In the genomic region with DNA sequence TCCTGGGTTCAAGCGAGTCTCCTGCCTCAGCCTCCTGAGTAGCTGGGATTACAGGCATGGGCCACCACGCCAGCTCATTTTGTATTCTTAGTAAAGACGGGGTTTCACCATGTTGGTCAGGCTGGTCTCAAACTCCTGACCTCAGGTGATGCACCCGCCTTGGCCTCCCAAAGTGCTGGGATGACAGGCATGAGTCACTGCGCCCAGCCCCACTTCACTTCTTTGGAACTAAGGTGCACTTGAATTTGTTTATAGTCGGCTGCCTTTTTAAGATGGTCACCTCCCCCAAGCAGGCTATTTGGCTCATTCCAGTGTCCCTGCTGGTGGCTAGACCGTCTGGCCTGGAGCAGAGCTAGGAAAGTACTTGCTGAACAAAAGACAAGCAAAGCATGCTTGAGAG, we compare ENCODE assay signal across 8 cellular contexts. TPM values are rescaled to one million over a fixed set of nuclear protein-coding genes. Genes with fewer than 3 reads are reported as not detected.
DNase-seq lines count a peak whose midpoint lies in the region; ATAC-seq and TF ChIP-seq lines count a peak whose summit lies in the region.
"Not testable (repeated sequence)": the region's sequence is repeated elsewhere in the genome, so short reads cannot be mapped to it uniquely, and the experiment has no call there.

No MANE protein-coding gene starts in this region.

- H3K18ac ChIP-seq in H9 (ENCODE audit: insufficient read length, low read depth, low read length), result not testable (repeated sequence)

- H3K4me1 ChIP-seq in H9 (ENCODE audit: insufficient read depth, low read length), result not testable (repeated sequence)
- peaks cover 11 to 17% of the 10 kb centered on the region in 2 donors for H3K4me1 ChIP-seq in thyroid gland

- H3K36me3 Mint-ChIP-seq in H9 (ENCODE audit: insufficient read depth in 1 of 3, low read depth in 3 of 3), result peaks cover 12 to 74% (median 60%) of the 10 kb centered on the region in 3 experiments; a peak in 6 of 7 replicates
- H3K36me3 Mint-ChIP-seq in T-helper 2 cell treated with Interferon-gamma antibody and Interleukin-4, amounts not matched to agents 5 μg/mL and 100 μg/mL, for 36 hours (ENCODE audit: low read depth), result peaks cover 24% of the 10 kb centered on the region
- H3K36me3 Mint-ChIP-seq in activated T-cell treated with anti-CD3 and anti-CD28 coated beads, Interleukin-2, amount 50 U/mL, for 72 hours (ENCODE audit: insufficient read depth in 2 of 2); activated naive CD8-positive, alpha-beta T cell treated with anti-CD3 and anti-CD28 coated beads, Interleukin-2, amount 10 ng/mL, durations not matched to agents 7 days and 5 days; naive B cell; progenitor cell of endocrine pancreas (ENCODE audit: insufficient read depth): not testable (repeated sequence)

- H3K14ac ChIP-seq in H9 (ENCODE audit: insufficient read depth, low read length), result not testable (repeated sequence)

- TF ChIP-seq CTCF in H9 (conservative IDR thresholded peaks at IDR 0.05); progenitor cell of endocrine pancreas (IDR thresholded peaks at IDR 0.05; ENCODE audit: unreplicated experiment): not testable (repeated sequence)
- peak in 1 of 6 experiments; percentile 25 for TF ChIP-seq CTCF in thyroid gland (IDR thresholded peaks at IDR 0.05)

- H3K4me3 ChIP-seq in thyroid gland (replicated peaks in 1 of 3), result not testable (repeated sequence)

- POLR2A ChIA-PET in activated naive CD8-positive, alpha-beta T cell treated with anti-CD3 and anti-CD28 coated beads, Interleukin-2, amount 10 ng/mL, durations not matched to agents 7 days and 5 days (lab: Charles Lee), result not testable (repeated sequence)

- not testable (repeated sequence) for H3K4me2 ChIP-seq in H9 (ENCODE audit: insufficient read depth, insufficient read length, low read length)

- H3K27me3 Mint-ChIP-seq in H9 (ENCODE audit: low read depth); T-helper 2 cell treated with Interferon-gamma antibody and Interleukin-4, amounts not matched to agents 5 μg/mL and 100 μg/mL, for 36 hours (ENCODE audit: low read depth); activated T-cell treated with anti-CD3 and anti-CD28 coated beads, Interleukin-2, amount 50 U/mL, for 72 hours (ENCODE audit: low read depth); activated naive CD8-positive, alpha-beta T cell treated with anti-CD3 and anti-CD28 coated beads, Interleukin-2, amount 10 ng/mL, durations not matched to agents 7 days and 5 days; naive B cell; progenitor cell of endocrine pancreas: not testable (repeated sequence)

- H2BK15ac ChIP-seq in H9 (ENCODE audit: low read depth, low read length), result not testable (repeated sequence)

- H2AK5ac ChIP-seq in H9 (ENCODE audit: insufficient read length, low read length), result not testable (repeated sequence)

- H3K23ac ChIP-seq in H9 (ENCODE audit: insufficient read length, low read depth, low read length), result not testable (repeated sequence)

- not testable (repeated sequence) for H3K79me1 ChIP-seq in H9 (ENCODE audit: insufficient read depth, low read depth, low read length, poor library complexity, severe bottlenecking)

- not testable (repeated sequence) for H4K20me1 ChIP-seq in H9 (ENCODE audit: control insufficient read depth, insufficient read depth, insufficient read length)

- TF ChIP-seq POLR2A in thyroid gland (IDR thresholded peaks at IDR 0.05), result not testable (repeated sequence)

- not testable (repeated sequence) for H4K91ac ChIP-seq in H9 (ENCODE audit: insufficient read length, low read depth, low read length)

- H4K5ac ChIP-seq in H9 (ENCODE audit: insufficient read length, low read depth, low read length), result not testable (repeated sequence)

- not testable (repeated sequence) for H2BK120ac ChIP-seq in H9 (ENCODE audit: low read depth, low read length, poor library complexity, severe bottlenecking)

- H4K8ac ChIP-seq in H9 (replicated peaks; ENCODE audit: insufficient read length, low read depth, low read length), result not testable (repeated sequence)

- not testable (repeated sequence) for H3K9me3 Mint-ChIP-seq in H9; T-helper 2 cell treated with Interferon-gamma antibody and Interleukin-4, amounts not matched to agents 5 μg/mL and 100 μg/mL, for 36 hours; activated T-cell treated with anti-CD3 and anti-CD28 coated beads, Interleukin-2, amount 50 U/mL, for 72 hours; activated naive CD8-positive, alpha-beta T cell treated with anti-CD3 and anti-CD28 coated beads, Interleukin-2, amount 10 ng/mL, durations not matched to agents 7 days and 5 days; naive B cell; progenitor cell of endocrine pancreas (ENCODE audit: low read depth)

- not testable (repeated sequence) for H3K79me2 ChIP-seq in H9 (ENCODE audit: insufficient read depth, low read length)

- ATAC-seq in activated T-cell treated with anti-CD3 and anti-CD28 coated beads, Interleukin-2, amount 50 U/mL, for 72 hours (replicated peaks in 1 of 2), result peak; percentile 20 to 34
- not testable (repeated sequence) for ATAC-seq in activated naive CD8-positive, alpha-beta T cell treated with anti-CD3 and anti-CD28 coated beads, Interleukin-2, amount 10 ng/mL, durations not matched to agents 7 days and 5 days (ENCODE audit: low read depth); naive B cell (ENCODE audit: low read depth in 2 of 2)

- H3K4me1 Mint-ChIP-seq in H9; T-helper 2 cell treated with Interferon-gamma antibody and Interleukin-4, amounts not matched to agents 5 μg/mL and 100 μg/mL, for 36 hours (ENCODE audit: low read depth); activated naive CD8-positive, alpha-beta T cell treated with anti-CD3 and anti-CD28 coated beads, Interleukin-2, amount 10 ng/mL, durations not matched to agents 7 days and 5 days; naive B cell; progenitor cell of endocrine pancreas (ENCODE audit: low read depth): not testable (repeated sequence)
- H3K4me1 Mint-ChIP-seq in activated T-cell treated with anti-CD3 and anti-CD28 coated beads, Interleukin-2, amount 50 U/mL, for 72 hours (ENCODE audit: low read depth), result peaks cover 14% of the 10 kb centered on the region

- H2BK5ac ChIP-seq in H9 (ENCODE audit: insufficient read length, low read length), result not testable (repeated sequence)

- not testable (repeated sequence) for H3K9me3 ChIP-seq in H9 (ENCODE audit: control insufficient read depth, low read depth, low read length); thyroid gland

- not testable (repeated sequence) for H2AFZ ChIP-seq in H9 (ENCODE audit: low read length)

- peaks cover 39 to 43% of the 10 kb centered on the region in 2 donors for H3K36me3 ChIP-seq in thyroid gland

- intact Hi-C loops in thyroid gland (cut with DNase I), result not testable (repeated sequence)

- not testable (repeated sequence) for H3K9ac ChIP-seq in H9 (ENCODE audit: extremely low read depth, insufficient read length, low read length)

- H3K27ac Mint-ChIP-seq in H9 (peak overlapping the region; percentile 48 to 81 (median 75); a peak in 3 of 7 replicates), naive B cell (peak overlapping the region in 4 of 6 donors; percentile 34 to 84 (median 70)), progenitor cell of endocrine pancreas (peak overlapping the region; percentile 62)
- H3K27ac Mint-ChIP-seq in T-helper 2 cell treated with Interferon-gamma antibody and Interleukin-4, amounts not matched to agents 5 μg/mL and 100 μg/mL, for 36 hours, result peak overlapping the region; percentile 31
- not testable (repeated sequence) for H3K27ac Mint-ChIP-seq in activated T-cell treated with anti-CD3 and anti-CD28 coated beads, Interleukin-2, amount 50 U/mL, for 72 hours
- H3K27ac Mint-ChIP-seq in activated naive CD8-positive, alpha-beta T cell treated with anti-CD3 and anti-CD28 coated beads, Interleukin-2, amount 10 ng/mL, durations not matched to agents 7 days and 5 days, result peak overlapping the region; percentile 36

- not testable (repeated sequence) for H2BK12ac ChIP-seq in H9 (ENCODE audit: insufficient read length, low read depth, low read length)

- H2BK20ac ChIP-seq in H9 (ENCODE audit: low read depth, low read length, poor library complexity, severe bottlenecking), result not testable (repeated sequence)

- no CpG with 5 or more reads among the region's 7 CpGs for WGBS in H9 (ENCODE audit: extremely low coverage, insufficient read length, low lambda C conversion rate)
- WGBS in thyroid gland, 2 donors, result 42 to 54% methylated on average over 7 of the region's 7 CpGs

- not testable (repeated sequence) for H3T11ph ChIP-seq in H9 (ENCODE audit: low read length)

- not testable (repeated sequence) for H3K56ac ChIP-seq in H9 (ENCODE audit: insufficient read length, low read depth, low read length)

- not testable (repeated sequence) for H3K27ac ChIP-seq in H9 (ENCODE audit: insufficient read length, low read depth, low read length)
- H3K27ac ChIP-seq in thyroid gland, result peak overlapping the region; percentile 50 to 58 (median 53)

- H3K27me3 ChIP-seq in H9 (ENCODE audit: insufficient read depth, low read length); thyroid gland: not testable (repeated sequence)

- DNase-seq in H9; T-helper 2 cell treated with Interferon-gamma antibody and Interleukin-4, amounts not matched to agents 5 μg/mL and 100 μg/mL, for 36 hours (ENCODE audit: low spot score); activated naive CD8-positive, alpha-beta T cell treated with anti-CD3 and anti-CD28 coated beads, Interleukin-2, amount 10 ng/mL, durations not matched to agents 7 days and 5 days; naive B cell; progenitor cell of endocrine pancreas (ENCODE audit: low spot score, unreplicated experiment): not testable (repeated sequence)
- peak; percentile 24 to 31 for DNase-seq in activated CD4-positive, alpha-beta T cell treated with anti-CD3 and anti-CD28 coated beads, Interleukin-2, amount 50 U/mL, for 48 hours
- DNase-seq in activated T-cell treated with anti-CD3 and anti-CD28 coated beads, Interleukin-2, amount 50 U/mL, for 72 hours, result peak in 1 of 2 donors; percentile 30
- peak; percentile 87 for DNase-seq in thyroid gland

- H3K4ac ChIP-seq in H9 (ENCODE audit: low read depth, low read length), result not testable (repeated sequence)

- not testable (repeated sequence) for H3K4me3 Mint-ChIP-seq in H9; T-helper 2 cell treated with Interferon-gamma antibody and Interleukin-4, amounts not matched to agents 5 μg/mL and 100 μg/mL, for 36 hours; activated T-cell treated with anti-CD3 and anti-CD28 coated beads, Interleukin-2, amount 50 U/mL, for 72 hours; activated naive CD8-positive, alpha-beta T cell treated with anti-CD3 and anti-CD28 coated beads, Interleukin-2, amount 10 ng/mL, durations not matched to agents 7 days and 5 days; progenitor cell of endocrine pancreas (ENCODE audit: low read depth)
- H3K4me3 Mint-ChIP-seq in naive B cell, result peak overlapping the region in 2 of 8 donors; percentile 22

- H3K23me2 ChIP-seq in H9 (ENCODE audit: insufficient read length, low read depth, low read length, poor library complexity, severe bottlenecking), result not testable (repeated sequence)

RNA-seq across cellular contexts. Expression of a gene that starts 14.3 kb away (rescaled TPM):
- total RNA-seq in H9 (2021) (20.4 and 21.0 TPM in 2 replicates), progenitor cell of endocrine pancreas (25.1 and 26.2 TPM in 2 replicates), thyroid gland (10 to 100 TPM; 10.2 to 21.3 (median 13.4) TPM)
- total RNA-seq in activated T-cell treated with anti-CD3 and anti-CD28 coated beads, Interleukin-2, amount 50 U/mL, for 72 hours, result 10 to 100 TPM; 17.2 to 20.1 TPM
- total RNA-seq in activated naive CD8-positive, alpha-beta T cell treated with anti-CD3 and anti-CD28 coated beads, Interleukin-2, amount 10 ng/mL, durations not matched to agents 7 days and 5 days, result 10 to 100 TPM; 22.8 to 23.0 TPM
- polyA plus RNA-seq in naive B cell (ENCODE audit: low read depth in 6 of 6), result 1 to 10 TPM in 5 of 6 donors, under 1 TPM in 1; 0.61 to 6.8 (median 3.2) TPM

RNA-seq across cellular contexts. Expression of a gene that starts 14.9 kb away (rescaled TPM):
- 94.5 and 103 TPM in 2 replicates for total RNA-seq in H9 (2021)
- 10 to 100 TPM; 61.9 to 62.7 TPM for total RNA-seq in activated T-cell treated with anti-CD3 and anti-CD28 coated beads, Interleukin-2, amount 50 U/mL, for 72 hours
- 10 to 100 TPM; 60.6 to 65.6 TPM for total RNA-seq in activated naive CD8-positive, alpha-beta T cell treated with anti-CD3 and anti-CD28 coated beads, Interleukin-2, amount 10 ng/mL, durations not matched to agents 7 days and 5 days
- polyA plus RNA-seq in naive B cell (ENCODE audit: low read depth in 6 of 6), result 10 to 100 TPM; 28.1 to 39.8 (median 35.1) TPM
- 63.6 and 68.3 TPM in 2 replicates for total RNA-seq in progenitor cell of endocrine pancreas
- total RNA-seq in thyroid gland, result 10 to 100 TPM; 28.8 to 48.2 (median 39.0) TPM

RNA-seq across cellular contexts. Expression of a gene that starts 15.0 kb away (rescaled TPM):
- total RNA-seq in H9 (2021) (105 and 108 TPM in 2 replicates), progenitor cell of endocrine pancreas (68.3 and 70.9 TPM in 2 replicates), thyroid gland (10 to 100 TPM; 27.9 to 46.1 (median 33.9) TPM)
- total RNA-seq in activated T-cell treated with anti-CD3 and anti-CD28 coated beads, Interleukin-2, amount 50 U/mL, for 72 hours, result 10 to 100 TPM; 47.2 to 70.6 TPM
- 10 to 100 TPM; 55.5 to 56.2 TPM for total RNA-seq in activated naive CD8-positive, alpha-beta T cell treated with anti-CD3 and anti-CD28 coated beads, Interleukin-2, amount 10 ng/mL, durations not matched to agents 7 days and 5 days
- polyA plus RNA-seq in naive B cell (ENCODE audit: low read depth in 6 of 6), result 10 to 100 TPM in 5 of 6 donors, 1 to 10 TPM in 1; 6.4 to 15.8 (median 14.4) TPM

RNA-seq across cellular contexts. Expression of a gene that starts 25.4 kb away (rescaled TPM):
- total RNA-seq in H9 (2021), result 29.7 TPM in 2 replicates
- total RNA-seq in activated T-cell treated with anti-CD3 and anti-CD28 coated beads, Interleukin-2, amount 50 U/mL, for 72 hours, result 10 to 100 TPM; 10.9 to 14.3 TPM
- total RNA-seq in activated naive CD8-positive, alpha-beta T cell treated with anti-CD3 and anti-CD28 coated beads, Interleukin-2, amount 10 ng/mL, durations not matched to agents 7 days and 5 days, result 1 to 10 TPM; 9.6 to 9.9 TPM
- 1 to 10 TPM in 5 of 6 donors, not detected in 1; 1.1 to 2.1 (median 1.3) TPM for polyA plus RNA-seq in naive B cell (ENCODE audit: low read depth in 6 of 6)
- total RNA-seq in progenitor cell of endocrine pancreas, result 22.3 and 23.7 TPM in 2 replicates
- total RNA-seq in thyroid gland, result 1 to 10 TPM; 7.0 to 8.0 (median 7.5) TPM

RNA-seq across cellular contexts. Expression of a gene that starts 51.9 kb away (rescaled TPM):
- 5.5 and 5.6 TPM in 2 replicates for total RNA-seq in H9 (2021)
- 1 to 10 TPM; 1.2 to 1.6 TPM for total RNA-seq in activated T-cell treated with anti-CD3 and anti-CD28 coated beads, Interleukin-2, amount 50 U/mL, for 72 hours
- under 1 TPM; 0.45 to 0.61 TPM for total RNA-seq in activated naive CD8-positive, alpha-beta T cell treated with anti-CD3 and anti-CD28 coated beads, Interleukin-2, amount 10 ng/mL, durations not matched to agents 7 days and 5 days
- under 1 TPM in 5 of 6 donors, not detected in 1; 0.16 to 0.52 (median 0.33) TPM for polyA plus RNA-seq in naive B cell (ENCODE audit: low read depth in 6 of 6)
- 1.6 and 2.0 TPM in 2 replicates for total RNA-seq in progenitor cell of endocrine pancreas
- 1 to 10 TPM in 1 of 4 donors, under 1 TPM in 3; 0.27 to 1.5 (median 0.74) TPM for total RNA-seq in thyroid gland
